In genomic region chr4:7336067-7336569, GRCh38 we compare ENCODE assay signal across 12 cellular contexts.
DNase-seq lines count a peak whose midpoint lies in the region; ATAC-seq, FAIRE-seq and TF ChIP-seq lines count a peak whose summit lies in the region.
"Had no signal": no experiment of that assay in that cellular context is flagged by ENCODE, and none has a peak within 500 bp of the region (broad histone marks: within the 10 kb centered on the region; RNA-seq: fewer than 3 reads in every experiment).

No MANE protein-coding gene starts in this region.

- no peak overlapping the region for H2BK5ac ChIP-seq in H1 (ENCODE audit: low read depth, low read length)

- TF ChIP-seq CTCF in left ventricle myocardium inferior (IDR thresholded peaks at IDR 0.05; ENCODE audit: borderline replicate concordance): peak; percentile 13
- TF ChIP-seq CTCF in PC-9 (conservative IDR thresholded peaks at IDR 0.05): peak; percentile 2; the same call in 1 of the 2 replicates
- no peak for TF ChIP-seq CTCF in H1 (IDR thresholded peaks at IDR 0.05; ENCODE audit: control extremely low read depth in 1 of 3, insufficient read depth in 1 of 3, low read depth in 1 of 3, low read length in 3 of 3)

- no peak overlapping the region for H3K4me2 ChIP-seq in PC-9
- no peak overlapping the region for H3K4me2 ChIP-seq in H1 (ENCODE audit: insufficient read depth in 1 of 2, low read depth in 2 of 2, low read length in 2 of 2)
- H3K4me2 ChIP-seq: A549 had no signal

- peaks cover 3% of the 10 kb centered on the region for H3K27me3 ChIP-seq in left ventricle myocardium inferior (ENCODE audit: low read depth)
- no peaks in the 10 kb centered on the region for H3K27me3 ChIP-seq in PC-9 (ENCODE audit: insufficient read depth, low read depth)
- H3K27me3 ChIP-seq in H1 (replicated peaks in 1 of 4; ENCODE audit: control insufficient read depth in 3 of 4, extremely low read depth in 1 of 4, insufficient read depth in 3 of 4, low read length in 3 of 4): no peaks in the 10 kb centered on the region; a peak in 1 of 7 replicates
- H3K27me3 ChIP-seq: SJSA1 had no signal

- 81% methylated on average over 15 of the region's 17 CpGs; no CpG with 5 or more reads in 1 of the 2 experiments for WGBS in H1 (ENCODE audit: extremely low coverage in 1 of 2, insufficient coverage in 1 of 2, insufficient read length in 1 of 2, insufficient replicate concordance in 2 of 2, low coverage in 1 of 2, low lambda C conversion rate in 2 of 2, missing lambda C conversion rate in 1 of 2), 2 experiments

- no peak overlapping the region for H2AFZ ChIP-seq in PC-9
- H2AFZ ChIP-seq in H1 (ENCODE audit: low read length): no peak overlapping the region

- CTCF ChIA-PET in PC-9 (lab: Charles Lee) (interaction anchor here (1.4 kb wide), 1 partner anchor 16 kb away, joined by 3 read pairs; no protein-coding TSS in a partner anchor), H1 (lab: Charles Lee; ENCODE audit: partially characterized antibody) (interaction anchor here (0.8 to 9.5 kb wide), 54 partner anchors 11 to 846 kb away, joined by 3 to 80 read pairs (median 4); partner anchors contain the start of gene SORCS2)

- H3K27ac ChIP-seq in left ventricle myocardium inferior (replicated peaks) (no peak overlapping the region), PC-9 (no peak overlapping the region), H1 (ENCODE audit: low read depth, low read length) (no peak overlapping the region)
- H3K27ac ChIP-seq: SJSA1 had no signal

- no peak overlapping the region for H2BK20ac ChIP-seq in H1 (ENCODE audit: low read length)

- TF ChIP-seq RAD21 in H1 (IDR thresholded peaks at IDR 0.05 in 1 of 2, conservative IDR thresholded peaks at IDR 0.05 in 1 of 2; ENCODE audit: low read depth in 2 of 2, low read length in 2 of 2): no peak

- no peaks in the 10 kb centered on the region for H3K79me2 ChIP-seq in PC-9 (ENCODE audit: low read depth)
- H3K79me2 ChIP-seq in H1 (ENCODE audit: control insufficient read depth in 1 of 2, insufficient read depth in 2 of 2, low read length in 2 of 2): no peaks in the 10 kb centered on the region

- H2BK15ac ChIP-seq in H1 (ENCODE audit: low read length): no peak overlapping the region

- H3K36me3 ChIP-seq in left ventricle myocardium inferior: no peaks in the 10 kb centered on the region
- no peaks in the 10 kb centered on the region for H3K36me3 ChIP-seq in PC-9 (ENCODE audit: low read depth)
- no peaks in the 10 kb centered on the region for H3K36me3 ChIP-seq in H1 (ENCODE audit: control insufficient read depth in 2 of 4, insufficient read depth in 4 of 4, low read length in 3 of 4)
- H3K36me3 ChIP-seq: SJSA1 had no signal

- ATAC-seq in Right ventricle myocardium superior (ENCODE audit: poor library complexity) (no peak), GM21737 (IDR thresholded peaks at IDR 0.05; ENCODE audit: unreplicated experiment) (no peak), GM18498 (IDR thresholded peaks at IDR 0.05; ENCODE audit: unreplicated experiment) (no peak)

- no peak overlapping the region for H2AK5ac ChIP-seq in H1 (ENCODE audit: low read depth, low read length)

- H3K23ac ChIP-seq in H1 (ENCODE audit: insufficient read length): no peak overlapping the region

- H3K4ac ChIP-seq in H1 (replicated peaks; ENCODE audit: insufficient read length, low read depth, low read length): no peak overlapping the region

- no peak for FAIRE-seq in H1 (lab: Jason Lieb, UNC)
- FAIRE-seq: A549, D721Med had no signal

- H4K8ac ChIP-seq in H1 (ENCODE audit: extremely low read depth, insufficient read depth, low read length): peak overlapping the region; percentile 69

- H3K9ac ChIP-seq in H1 (replicated peaks in 1 of 4; ENCODE audit: extremely low read depth in 1 of 4, low read depth in 3 of 4, low read length in 3 of 4): no peak overlapping the region

- H4K20me1 ChIP-seq in PC-9 (ENCODE audit: insufficient read depth): no peaks in the 10 kb centered on the region
- peaks cover 0 to 4% of the 10 kb centered on the region in 2 experiments for H4K20me1 ChIP-seq in H1 (replicated peaks in 1 of 2; ENCODE audit: control insufficient read depth in 1 of 2, insufficient read depth in 2 of 2, low read length in 2 of 2)

- H3K14ac ChIP-seq in H1 (ENCODE audit: insufficient read length): no peak overlapping the region

- H3K23me2 ChIP-seq in H1 (ENCODE audit: low read depth, low read length): peaks cover 7% of the 10 kb centered on the region; the same call in 1 of the 2 replicates

- H4K5ac ChIP-seq in H1 (ENCODE audit: insufficient read length, low read depth, low read length): peak overlapping the region; percentile 54

- no peaks in the 10 kb centered on the region for H3F3A ChIP-seq in PC-9 (ENCODE audit: insufficient read depth, low read depth)

- H3K79me1 ChIP-seq in H1 (ENCODE audit: low read depth, low read length): no peaks in the 10 kb centered on the region

- H3K4me3 ChIP-seq in left ventricle myocardium inferior (no peak overlapping the region), PC-9 (no peak overlapping the region), H1 (ENCODE audit: extremely low read depth in 1 of 4, insufficient read depth in 2 of 4, low read depth in 3 of 4, low read length in 4 of 4) (no peak overlapping the region)
- H3K4me3 ChIP-seq: A549, SJSA1 had no signal

- TF ChIP-seq POLR2A in H1 (IDR thresholded peaks at IDR 0.05; ENCODE audit: control extremely low read depth in 1 of 2, low read depth in 2 of 2, low read length in 2 of 2): no peak

- DNase-seq in left ventricle myocardium inferior (no peak), Right ventricle myocardium superior (no peak), PC-9 (no peak), H1 (ENCODE audit: low read depth in 1 of 2, low spot score in 2 of 2) (no peak), NCI-H82 (lab: John Stamatoyannopoulos, UW) (no peak), AML-193 (lab: John Stamatoyannopoulos, UW) (no peak)
- DNase-seq: NCI-H1436 had no signal

- no peaks in the 10 kb centered on the region for H3K9me2 ChIP-seq in PC-9 (ENCODE audit: insufficient read depth)

- H2BK120ac ChIP-seq in H1 (replicated peaks; ENCODE audit: low read depth, low read length): no peak overlapping the region

- H4K91ac ChIP-seq in H1 (replicated peaks; ENCODE audit: insufficient read length, low read length): peak overlapping the region; percentile 83

- POLR2A ChIA-PET in PC-9 (lab: Charles Lee; ENCODE audit: unreplicated experiment): interaction anchor here (0.6 kb wide), 1 partner anchor 144 kb away, joined by 3 read pairs; no protein-coding TSS in a partner anchor
- POLR2A ChIA-PET in H1 (lab: Charles Lee; ENCODE audit: partially characterized antibody): no interaction called here

- H3K4me1 ChIP-seq in left ventricle myocardium inferior (peaks cover 11% of the 10 kb centered on the region), PC-9 (replicated peaks; ENCODE audit: insufficient read depth) (no peaks in the 10 kb centered on the region), H1 (replicated peaks in 1 of 4; ENCODE audit: control insufficient read depth in 3 of 4, insufficient read depth in 4 of 4, low read length in 3 of 4) (peaks cover 0 to 6% (median 4%) of the 10 kb centered on the region in 4 experiments; a peak in 4 of 7 replicates)

- H3K56ac ChIP-seq in H1 (replicated peaks; ENCODE audit: insufficient read length, low read depth, low read length): no peak overlapping the region

- TF ChIP-seq EP300 in H1 (IDR thresholded peaks at IDR 0.05; ENCODE audit: borderline replicate concordance in 1 of 2, low read depth in 2 of 2, low read length in 2 of 2): no peak

- BruUV-seq in PC-9 (replicated peaks; lab: Mats Ljungman, UMichigan): no TSS peak

- intact Hi-C loops in left ventricle myocardium inferior (cut with micrococcal nuclease): no loop called here
- intact Hi-C loops in Right ventricle myocardium superior (cut with DNase I): no loop called here
- intact Hi-C loops in PC-9 (cut with micrococcal nuclease; ENCODE audit: unreplicated experiment): no loop called here

- H3K18ac ChIP-seq in H1 (ENCODE audit: extremely low read depth, low read length): no peak overlapping the region

- H3K9me3 ChIP-seq in left ventricle myocardium inferior (replicated peaks) (no peaks in the 10 kb centered on the region), PC-9 (ENCODE audit: insufficient read depth, low read depth) (no peaks in the 10 kb centered on the region), H1 (ENCODE audit: insufficient read depth in 2 of 2, low read depth in 1 of 2, low read length in 1 of 2) (peaks cover 4 to 8% of the 10 kb centered on the region in 2 experiments; a peak in 2 of 4 replicates)
- H3K9me3 ChIP-seq: A549, SJSA1 had no signal

- no peak overlapping the region for H2BK12ac ChIP-seq in H1 (ENCODE audit: low read depth, low read length)

TF ChIP-seq in H1, 55 proteins besides CTCF, POLR2A, EP300 and RAD21 (continues in another document):
- TF ChIP-seq YY1 (IDR thresholded peaks at IDR 0.05; ENCODE audit: low read depth, low read length): no peak
- TF ChIP-seq NANOG (IDR thresholded peaks at IDR 0.05; ENCODE audit: insufficient read depth, low read depth, low read length, poor library complexity, severe bottlenecking): no peak
- no peak for TF ChIP-seq CEBPB (IDR thresholded peaks at IDR 0.05; ENCODE audit: low read depth, low read length)
- TF ChIP-seq POU5F1 (IDR thresholded peaks at IDR 0.05; ENCODE audit: low read depth, low read length): no peak
- TF ChIP-seq SAP30 (IDR thresholded peaks at IDR 0.05; ENCODE audit: insufficient read depth, insufficient replicate concordance, low read length): no peak
- TF ChIP-seq PHF8 (conservative IDR thresholded peaks at IDR 0.05; ENCODE audit: low read depth, low read length): no peak
- TF ChIP-seq USF2 (IDR thresholded peaks at IDR 0.05; ENCODE audit: low read length): no peak
- TF ChIP-seq CHD2 (IDR thresholded peaks at IDR 0.05; ENCODE audit: low read length): no peak
- TF ChIP-seq RNF2 (IDR thresholded peaks at IDR 0.05; ENCODE audit: borderline replicate concordance, low read depth, low read length, missing control alignments, poor library complexity, severe bottlenecking): no peak
- no peak for TF ChIP-seq MAX (IDR thresholded peaks at IDR 0.05)
- TF ChIP-seq FOSL1 (IDR thresholded peaks at IDR 0.05; ENCODE audit: insufficient read depth, low read depth, low read length): no peak
- no peak for TF ChIP-seq TAF1 (IDR thresholded peaks at IDR 0.05; ENCODE audit: low read depth, low read length)
- no peak for TF ChIP-seq KDM4A (IDR thresholded peaks at IDR 0.05; ENCODE audit: low read depth, low read length, severe bottlenecking)

Comparison
In these comparisons a context has a peak if more than half of its experiments do, and no peak if none do; other contexts are left out.
1. CTCF ChIP-seq: peak in left ventricle myocardium inferior (single experiment) and PC-9 (single experiment); none in H1 (0 of 3).